Comparison of ENCODE assay signal across 25 cellular contexts in genomic region chr7:153100691-153101237, GRCh38.
"Had no signal": no experiment of that assay in that cellular context is flagged by ENCODE, and none has a peak within 500 bp of the region (broad histone marks: within the 10 kb centered on the region; RNA-seq: fewer than 3 reads in every experiment).

No MANE protein-coding gene starts in this region.

- FAIRE-seq: colon, islet of Langerhans, keratinocyte had no signal

- H3K4me3 ChIP-seq: coronary artery, dorsolateral prefrontal cortex, esophagus squamous epithelium, gastrocnemius medialis, heart right ventricle, left lung, lower lobe of right lung had no signal

- H3K9me3 ChIP-seq: esophagus squamous epithelium, gastrocnemius medialis, heart right ventricle, left lung, lower lobe of right lung had no signal

- H3K27me3 ChIP-seq: esophagus squamous epithelium, gastrocnemius medialis, heart right ventricle, left lung had no signal

- H3K27ac ChIP-seq: coronary artery, dorsolateral prefrontal cortex, epithelial cell of prostate, esophagus squamous epithelium, gastrocnemius medialis, heart right ventricle, left lung, lower lobe of right lung had no signal

- H3K4me1 ChIP-seq: esophagus squamous epithelium, gastrocnemius medialis, heart right ventricle, left lung, lower lobe of right lung had no signal

- ATAC-seq: esophagus mucosa, gastrocnemius medialis, heart right ventricle, left cardiac atrium, left lung, left ventricle myocardium superior, lower lobe of right lung had no signal

- DNase-seq: dermis blood vessel endothelial cell; dorsolateral prefrontal cortex; effector CD4-positive, alpha-beta T cell; effector memory CD4-positive, alpha-beta T cell; erythroblast; esophagus squamous epithelium; foreskin fibroblast; foreskin melanocyte; gastrocnemius medialis; glutamatergic neuron; head of caudate nucleus; heart right ventricle; hippocampal formation; left cardiac atrium; left lung; left ventricle myocardium superior; lower lobe of right lung; mesenchymal stem cell; midbrain had no signal

- H3K36me3 ChIP-seq: esophagus squamous epithelium, gastrocnemius medialis, heart right ventricle, left lung, lower lobe of right lung had no signal
